Comparison of ENCODE assay signal across 17 cellular contexts in genomic region chr21:14058566-14058965, GRCh38.
A peak's percentile ranks its signal among the peaks of the same experiment; 100 is the strongest.
DNase-seq lines count a peak whose midpoint lies in the region; ATAC-seq, FAIRE-seq and TF ChIP-seq lines count a peak whose summit lies in the region.
"Had no signal": no experiment of that assay in that cellular context is flagged by ENCODE, and none has a peak within 500 bp of the region (broad histone marks: within the 10 kb centered on the region; RNA-seq: fewer than 3 reads in every experiment).

No MANE protein-coding gene starts in this region.

- DNase-seq in MCF 10A (ENCODE audit: unreplicated experiment) (no peak), breast epithelium (ENCODE audit: low spot score in 2 of 2) (no peak), esophagus squamous epithelium (lab: John Stamatoyannopoulos, UW) (no peak), mesenteric fat pad (ENCODE audit: low spot score) (peak; percentile 89), urothelium cell line (ENCODE audit: low spot score) (no peak), T1000 (lab: John Stamatoyannopoulos, UW) (no peak), COR-L47 (lab: John Stamatoyannopoulos, UW) (no peak)
- DNase-seq: Caco-2, DMS53, KBM-7, NCI-H1048, NCI-H146, NCI-H226, NCI-H526 had no signal

- no peak overlapping the region for H3K4me3 ChIP-seq in breast epithelium
- H3K4me3 ChIP-seq in esophagus squamous epithelium: no peak overlapping the region
- H3K4me3 ChIP-seq: A549 had no signal

- FAIRE-seq in urothelium cell line (lab: Jason Lieb, UNC): peak; percentile 35
- FAIRE-seq: A549 had no signal

- no TSS peak for BruUV-seq in MCF 10A (replicated peaks; lab: Mats Ljungman, UMichigan)

- no peaks in the 10 kb centered on the region for H3K36me3 Mint-ChIP-seq in MCF 10A (ENCODE audit: insufficient read depth, unreplicated experiment)

- CTCF ChIA-PET in MCF 10A (lab: Yijun Ruan, JAX): no interaction called here

- H3K4me1 Mint-ChIP-seq in MCF 10A (ENCODE audit: insufficient read depth, unreplicated experiment): peaks cover 9% of the 10 kb centered on the region
- H3K4me1 Mint-ChIP-seq: CD14-positive monocyte had no signal

- no peaks in the 10 kb centered on the region for H3K27me3 Mint-ChIP-seq in MCF 10A (ENCODE audit: insufficient read depth, unreplicated experiment)

- TF ChIP-seq POLR2A in breast epithelium (IDR thresholded peaks at IDR 0.05) (no peak), esophagus squamous epithelium (IDR thresholded peaks at IDR 0.05) (no peak)

- POLR2A ChIA-PET in MCF 10A (lab: Yijun Ruan, JAX): no interaction called here

- TF ChIP-seq CTCF in MCF 10A (IDR thresholded peaks at IDR 0.05; ENCODE audit: unreplicated experiment): no peak
- no peak for TF ChIP-seq CTCF in breast epithelium (IDR thresholded peaks at IDR 0.05)
- TF ChIP-seq CTCF in esophagus squamous epithelium (IDR thresholded peaks at IDR 0.05): no peak

- H3K27ac Mint-ChIP-seq in MCF 10A (ENCODE audit: low read depth, unreplicated experiment): peak overlapping the region; percentile 92

- no peak overlapping the region for H3K4me3 Mint-ChIP-seq in MCF 10A (ENCODE audit: unreplicated experiment)
- H3K4me3 Mint-ChIP-seq: CD14-positive monocyte had no signal

- H3K9me3 Mint-ChIP-seq in MCF 10A (ENCODE audit: unreplicated experiment): no peaks in the 10 kb centered on the region

- H3K27me3 ChIP-seq in breast epithelium (no peaks in the 10 kb centered on the region), esophagus squamous epithelium (no peaks in the 10 kb centered on the region)

- H3K4me1 ChIP-seq in breast epithelium (no peaks in the 10 kb centered on the region), esophagus squamous epithelium (peaks cover 0 to 46% (median 0%) of the 10 kb centered on the region in 3 donors)
- H3K4me1 ChIP-seq: A549, Caco-2 had no signal

- H3K27ac ChIP-seq in breast epithelium (peak overlapping the region in 1 of 2 donors; percentile 9), esophagus squamous epithelium (peak overlapping the region; percentile 50 to 88 (median 82))

- H3K36me3 ChIP-seq in breast epithelium: no peaks in the 10 kb centered on the region
- H3K36me3 ChIP-seq in esophagus squamous epithelium: no peaks in the 10 kb centered on the region

- H3K9me3 ChIP-seq in breast epithelium (peaks cover 0 to 4% of the 10 kb centered on the region in 2 donors), esophagus squamous epithelium (peaks cover 0 to 8% (median 0%) of the 10 kb centered on the region in 3 donors)
- H3K9me3 ChIP-seq: A549, Caco-2 had no signal

- intact Hi-C loops in MCF 10A (cut with micrococcal nuclease) (no loop called here), breast epithelium (cut with DNase I; ENCODE audit: low total_unique reads) (no loop called here), esophagus squamous epithelium (cut with DNase I) (no loop called here)

- no peak for ATAC-seq in GM21447 (IDR thresholded peaks at IDR 0.05; ENCODE audit: unreplicated experiment)

- 90% methylated on average over 2 of the region's 2 CpGs; no CpG with 5 or more reads in 1 of the 2 donors for WGBS in esophagus squamous epithelium, 2 donors
